Comparison of ENCODE assay signal across 8 cellular contexts in the genomic region with DNA sequence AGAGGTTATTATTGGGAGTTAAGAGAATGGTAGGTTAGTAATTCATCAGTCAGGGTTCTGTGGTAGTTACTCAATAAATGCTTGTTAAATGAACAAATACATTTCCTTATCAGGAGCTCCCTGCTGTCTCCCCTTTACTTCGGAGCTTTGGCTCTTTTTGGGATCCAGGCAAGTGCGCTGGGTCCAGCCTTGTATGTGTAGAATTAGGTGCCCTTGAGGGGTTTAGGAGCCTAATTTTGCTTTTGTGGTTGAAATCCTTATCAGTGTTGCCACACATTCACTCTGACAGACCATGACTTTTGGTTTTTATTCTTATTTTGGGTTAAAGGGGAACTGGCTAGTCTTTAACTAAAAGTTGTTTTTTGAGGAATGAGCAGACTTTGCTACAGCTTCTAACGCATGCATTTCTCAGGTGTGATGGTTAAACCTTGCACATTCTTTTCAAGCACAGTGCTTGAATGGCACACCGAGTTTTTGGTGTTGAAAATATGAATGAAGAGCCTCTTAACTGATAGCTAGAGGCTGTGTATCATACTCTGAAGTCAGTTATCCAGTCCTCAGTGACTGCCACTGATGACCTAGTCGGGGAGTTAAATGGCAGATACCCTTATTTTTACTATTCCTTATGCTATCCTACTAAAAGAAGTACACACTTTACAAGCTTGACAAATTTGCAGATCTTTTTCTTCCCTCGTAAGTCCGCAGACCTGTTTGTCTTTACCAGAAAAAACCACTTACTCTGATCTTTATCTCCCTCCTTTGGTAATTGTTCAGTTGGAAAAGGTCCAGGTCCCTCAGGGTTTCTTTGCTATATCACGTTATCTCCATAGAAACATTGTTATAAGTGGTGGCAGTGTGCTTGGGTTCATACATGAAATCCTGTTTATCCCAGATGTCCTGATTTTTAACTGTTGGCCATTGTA. TPM values are rescaled to one million over a fixed set of nuclear protein-coding genes. Genes with fewer than 3 reads are reported as not detected.
A peak's percentile ranks its signal among the peaks of the same experiment; 100 is the strongest.
DNase-seq lines count a peak whose midpoint lies in the region; ATAC-seq lines count a peak whose summit lies in the region.

No MANE protein-coding gene starts in this region.

- CTCF ChIA-PET in activated CD4-positive, alpha-beta T cell treated with anti-CD3 and anti-CD28 coated beads for 36 hours (lab: Charles Lee), result interaction anchor here (1.4 to 2.1 kb wide), 3 partner anchors 9 to 118 kb away, joined by 6 to 8 read pairs (median 7); no protein-coding TSS in a partner anchor
- CTCF ChIA-PET in activated CD4-positive, alpha-beta memory T cell treated with anti-CD3 and anti-CD28 coated beads for 36 hours (lab: Charles Lee), result interaction anchor here (1.0 to 17.8 kb wide), 7 partner anchors 9 to 253 kb away, joined by 3 to 373 read pairs (median 4); a partner anchor contains a TSS

- no peak overlapping the region for H3K4me3 Mint-ChIP-seq in activated CD4-positive, alpha-beta T cell treated with anti-CD3 and anti-CD28 coated beads for 36 hours
- no peak overlapping the region for H3K4me3 Mint-ChIP-seq in activated CD4-positive, alpha-beta memory T cell treated with anti-CD3 and anti-CD28 coated beads for 36 hours

- ATAC-seq in activated CD4-positive, alpha-beta T cell treated with anti-CD3 and anti-CD28 coated beads for 36 hours, result no peak
- ATAC-seq in HG03095 (IDR thresholded peaks at IDR 0.05; ENCODE audit: unreplicated experiment), result no peak

- intact Hi-C loops in activated CD4-positive, alpha-beta T cell treated with anti-CD3 and anti-CD28 coated beads for 36 hours (cut with DNase I, micrococcal nuclease), result no loop called here
- intact Hi-C loops in activated CD4-positive, alpha-beta memory T cell treated with anti-CD3 and anti-CD28 coated beads for 36 hours (cut with micrococcal nuclease), result no loop called here

- H3K36me3 Mint-ChIP-seq in activated CD4-positive, alpha-beta T cell treated with anti-CD3 and anti-CD28 coated beads for 36 hours (ENCODE audit: low read depth), result peaks cover 56% of the 10 kb centered on the region
- peaks cover 52% of the 10 kb centered on the region for H3K36me3 Mint-ChIP-seq in activated CD4-positive, alpha-beta memory T cell treated with anti-CD3 and anti-CD28 coated beads for 36 hours

- POLR2A ChIA-PET in activated CD4-positive, alpha-beta T cell treated with anti-CD3 and anti-CD28 coated beads for 36 hours (lab: Charles Lee), result interaction anchor here (0.5 kb wide), 1 partner anchor 9 kb away, joined by 3 read pairs; no protein-coding TSS in a partner anchor
- POLR2A ChIA-PET in activated CD4-positive, alpha-beta memory T cell treated with anti-CD3 and anti-CD28 coated beads for 36 hours (lab: Charles Lee), result interaction anchor here (1.4 kb wide), 1 partner anchor 11 kb away, joined by 5 read pairs; no protein-coding TSS in a partner anchor

- no peaks in the 10 kb centered on the region for H3K27me3 Mint-ChIP-seq in activated CD4-positive, alpha-beta T cell treated with anti-CD3 and anti-CD28 coated beads for 36 hours
- no peaks in the 10 kb centered on the region for H3K27me3 Mint-ChIP-seq in activated CD4-positive, alpha-beta memory T cell treated with anti-CD3 and anti-CD28 coated beads for 36 hours

- no peak for DNase-seq in activated CD4-positive, alpha-beta T cell treated with anti-CD3 and anti-CD28 coated beads for 36 hours
- DNase-seq in activated CD4-positive, alpha-beta T cell treated with anti-CD3 and anti-CD28 coated beads, Interleukin-2, amount 50 U/mL, for 4 hours, result no peak
- DNase-seq in NCI-H2171 treated with DMSO at 0.1 percent for 48 hours (lab: John Stamatoyannopoulos, UW), result peak; percentile 99
- no peak for DNase-seq in activated CD4-positive, alpha-beta memory T cell treated with anti-CD3 and anti-CD28 coated beads for 36 hours
- DNase-seq in renal cortical epithelial cell (ENCODE audit: low read depth), result peak; percentile 19
- DNase-seq in hippocampal formation (lab: John Stamatoyannopoulos, UW), result no peak
- no peak for DNase-seq in T-helper 9 cell

- peak overlapping the region; percentile 71 for H3K27ac Mint-ChIP-seq in activated CD4-positive, alpha-beta T cell treated with anti-CD3 and anti-CD28 coated beads for 36 hours
- H3K27ac Mint-ChIP-seq in activated CD4-positive, alpha-beta memory T cell treated with anti-CD3 and anti-CD28 coated beads for 36 hours, result peak overlapping the region; percentile 28

- no peaks in the 10 kb centered on the region for H3K9me3 Mint-ChIP-seq in activated CD4-positive, alpha-beta T cell treated with anti-CD3 and anti-CD28 coated beads for 36 hours (ENCODE audit: low read depth)
- no peaks in the 10 kb centered on the region for H3K9me3 Mint-ChIP-seq in activated CD4-positive, alpha-beta memory T cell treated with anti-CD3 and anti-CD28 coated beads for 36 hours

- H3K4me1 Mint-ChIP-seq in activated CD4-positive, alpha-beta T cell treated with anti-CD3 and anti-CD28 coated beads for 36 hours, result peaks cover 20% of the 10 kb centered on the region
- peaks cover 17% of the 10 kb centered on the region for H3K4me1 Mint-ChIP-seq in activated CD4-positive, alpha-beta memory T cell treated with anti-CD3 and anti-CD28 coated beads for 36 hours (ENCODE audit: low read depth)

RNA-seq across cellular contexts. Expression of a gene that starts 50.7 kb away (rescaled TPM):
- total RNA-seq in activated CD4-positive, alpha-beta T cell treated with anti-CD3 and anti-CD28 coated beads for 36 hours, result 100 to 1,000 TPM; 185 to 230 TPM
- 100 to 1,000 TPM; 133 to 139 TPM for total RNA-seq in activated CD4-positive, alpha-beta memory T cell treated with anti-CD3 and anti-CD28 coated beads for 36 hours
- 40.1 and 134 TPM in 2 replicates for total RNA-seq in renal cortical epithelial cell

RNA-seq across cellular contexts. Expression of a gene that starts 58.0 kb away (rescaled TPM):
- total RNA-seq in activated CD4-positive, alpha-beta T cell treated with anti-CD3 and anti-CD28 coated beads for 36 hours, result 100 to 1,000 TPM; 111 to 124 TPM
- total RNA-seq in activated CD4-positive, alpha-beta memory T cell treated with anti-CD3 and anti-CD28 coated beads for 36 hours, result 100 to 1,000 TPM; 128 TPM
- 22.1 and 66.3 TPM in 2 replicates for total RNA-seq in renal cortical epithelial cell

Comparison
In these comparisons a context has a peak if more than half of its experiments do, and no peak if none do; other contexts are left out.
1. DNase-seq: peak in NCI-H2171 treated with DMSO at 0.1 percent for 48 hours (single experiment) and renal cortical epithelial cell (single experiment); none in activated CD4-positive, alpha-beta T cell treated with anti-CD3 and anti-CD28 coated beads for 36 hours (single experiment), activated CD4-positive, alpha-beta T cell treated with anti-CD3 and anti-CD28 coated beads, Interleukin-2, amount 50 U/mL, for 4 hours (0 of 2), activated CD4-positive, alpha-beta memory T cell treated with anti-CD3 and anti-CD28 coated beads for 36 hours (single experiment), hippocampal formation (0 of 2) and T-helper 9 cell (single experiment).